ENCODE assay signal across 16 cellular contexts in genomic region chr17:39757176-39757662, GRCh38. TPM values are rescaled to one million over a fixed set of nuclear protein-coding genes. Genes with fewer than 3 reads are reported as not detected.
DNase-seq lines count a peak whose midpoint lies in the region; ATAC-seq and TF ChIP-seq lines count a peak whose summit lies in the region.
"Had no signal": no experiment of that assay in that cellular context is flagged by ENCODE, and none has a peak within 500 bp of the region (broad histone marks: within the 10 kb centered on the region; RNA-seq: fewer than 3 reads in every experiment).

No MANE protein-coding gene starts in this region.

- peaks cover 11% of the 10 kb centered on the region for H3K36me3 ChIP-seq in CD4-positive, CD25-positive, alpha-beta regulatory T cell (ENCODE audit: control insufficient read depth, insufficient read depth, low read length)
- H3K36me3 ChIP-seq: WERI-Rb-1 had no signal

- peak overlapping the region; percentile 93 to 98 (median 96) for H3K27ac Mint-ChIP-seq in CD4-positive, CD25-positive, alpha-beta regulatory T cell
- peak overlapping the region; percentile 88 for H3K27ac Mint-ChIP-seq in activated CD8-positive, alpha-beta T cell treated with anti-CD3 and anti-CD28 coated beads for 36 hours
- H3K27ac Mint-ChIP-seq in naive B cell: peak overlapping the region; percentile 99 to 100 (median 100)

- peaks cover 51% of the 10 kb centered on the region for H3K4me1 ChIP-seq in CD4-positive, CD25-positive, alpha-beta regulatory T cell (ENCODE audit: control insufficient read depth, insufficient read depth, low read length, poor library complexity, severe bottlenecking)

- peak overlapping the region; percentile 97 for H3K27ac ChIP-seq in CD4-positive, CD25-positive, alpha-beta regulatory T cell (ENCODE audit: insufficient read depth, low read length, poor library complexity, severe bottlenecking)
- H3K27ac ChIP-seq: testis, WERI-Rb-1 had no signal

- no peak for TF ChIP-seq CTCF in GM12865 (IDR thresholded peaks at IDR 0.05; ENCODE audit: insufficient read depth, low read depth, low read length, missing control alignments)
- TF ChIP-seq CTCF in activated CD8-positive, alpha-beta T cell treated with anti-CD3 and anti-CD28 coated beads for 36 hours (IDR thresholded peaks at IDR 0.05): no peak

- DNase-seq in CD4-positive, CD25-positive, alpha-beta regulatory T cell: no peak
- DNase-seq in GM12865 (ENCODE audit: low read depth) (peak; percentile 49), naive B cell (no peak), AML-193 (lab: John Stamatoyannopoulos, UW) (no peak), D341Med (ENCODE audit: low spot score) (no peak), NCI-H2171 treated with DMSO at 0.1 percent for 48 hours (lab: John Stamatoyannopoulos, UW) (no peak)
- DNase-seq in activated CD8-positive, alpha-beta T cell treated with anti-CD3 and anti-CD28 coated beads for 36 hours: peak; percentile 3
- DNase-seq: erythroblast, NCI-H187 treated with DMSO at 0.1 percent for 48 hours, NCI-H524, testis, WERI-Rb-1 had no signal

- H3K9me3 Mint-ChIP-seq in CD4-positive, CD25-positive, alpha-beta regulatory T cell: no peaks in the 10 kb centered on the region
- no peaks in the 10 kb centered on the region for H3K9me3 Mint-ChIP-seq in activated CD8-positive, alpha-beta T cell treated with anti-CD3 and anti-CD28 coated beads for 36 hours
- no peaks in the 10 kb centered on the region for H3K9me3 Mint-ChIP-seq in naive B cell

- peaks cover 5 to 68% (median 46%) of the 10 kb centered on the region in 4 donors for H3K4me1 Mint-ChIP-seq in CD4-positive, CD25-positive, alpha-beta regulatory T cell
- H3K4me1 Mint-ChIP-seq in activated CD8-positive, alpha-beta T cell treated with anti-CD3 and anti-CD28 coated beads for 36 hours (ENCODE audit: low read depth): peaks cover 79% of the 10 kb centered on the region
- H3K4me1 Mint-ChIP-seq in naive B cell: peaks cover 57 to 84% (median 66%) of the 10 kb centered on the region in 3 donors

- H3K4me3 Mint-ChIP-seq in CD4-positive, CD25-positive, alpha-beta regulatory T cell: peak overlapping the region; percentile 1 to 91 (median 51)
- no peak overlapping the region for H3K4me3 Mint-ChIP-seq in activated CD8-positive, alpha-beta T cell treated with anti-CD3 and anti-CD28 coated beads for 36 hours
- H3K4me3 Mint-ChIP-seq in naive B cell: peak overlapping the region; percentile 36 to 94 (median 89)

- H3K27me3 Mint-ChIP-seq in CD4-positive, CD25-positive, alpha-beta regulatory T cell: no peaks in the 10 kb centered on the region
- no peaks in the 10 kb centered on the region for H3K27me3 Mint-ChIP-seq in activated CD8-positive, alpha-beta T cell treated with anti-CD3 and anti-CD28 coated beads for 36 hours
- H3K27me3 Mint-ChIP-seq in naive B cell: no peaks in the 10 kb centered on the region

- H3K4me3 ChIP-seq in CD4-positive, CD25-positive, alpha-beta regulatory T cell (ENCODE audit: low read depth, low read length): no peak overlapping the region
- H3K4me3 ChIP-seq in GM12865 (ENCODE audit: low read depth, low read length): no peak overlapping the region
- H3K4me3 ChIP-seq: lung, testis had no signal

- intact Hi-C loops in activated CD8-positive, alpha-beta T cell treated with anti-CD3 and anti-CD28 coated beads for 36 hours (cut with micrococcal nuclease): loop anchor here (5.0 kb wide), 2 partner anchors 35 to 170 kb away; partner anchors contain the start of genes LRRC3C and ORMDL3

- no peaks in the 10 kb centered on the region for H3K27me3 ChIP-seq in CD4-positive, CD25-positive, alpha-beta regulatory T cell (ENCODE audit: control insufficient read depth, insufficient read depth, low read length)
- H3K27me3 ChIP-seq: testis had no signal

- peaks cover 3% of the 10 kb centered on the region for H3K36me3 Mint-ChIP-seq in CD4-positive, CD25-positive, alpha-beta regulatory T cell
- peaks cover 27% of the 10 kb centered on the region for H3K36me3 Mint-ChIP-seq in activated CD8-positive, alpha-beta T cell treated with anti-CD3 and anti-CD28 coated beads for 36 hours (ENCODE audit: low read depth)
- no peaks in the 10 kb centered on the region for H3K36me3 Mint-ChIP-seq in naive B cell

- POLR2A ChIA-PET in activated CD8-positive, alpha-beta T cell treated with anti-CD3 and anti-CD28 coated beads for 36 hours (lab: Charles Lee): interaction anchor here (1.6 to 5.3 kb wide), 8 partner anchors 13 to 105 kb away, joined by 4 to 43 read pairs (median 21); partner anchors contain the start of gene IKZF3

- no peaks in the 10 kb centered on the region for H3K9me3 ChIP-seq in CD4-positive, CD25-positive, alpha-beta regulatory T cell (ENCODE audit: control insufficient read depth in 2 of 2, low read length in 2 of 2)
- H3K9me3 ChIP-seq: testis had no signal

- no peak for ATAC-seq in CD4-positive, CD25-positive, alpha-beta regulatory T cell (ENCODE audit: low read depth in 2 of 2)
- no peak for ATAC-seq in activated CD8-positive, alpha-beta T cell treated with anti-CD3 and anti-CD28 coated beads for 36 hours
- ATAC-seq in naive B cell (ENCODE audit: low read depth in 2 of 2): no peak
- ATAC-seq: SK-N-SH treated with all-trans-retinoic acid at 6 μM for 48 hours had no signal

- CTCF ChIA-PET in activated CD8-positive, alpha-beta T cell treated with anti-CD3 and anti-CD28 coated beads for 36 hours (lab: Charles Lee): interaction anchor here (1.0 to 5.0 kb wide), 4 partner anchors 29 to 136 kb away, joined by 3 to 75 read pairs (median 9); partner anchors contain the start of gene IKZF3

RNA-seq across cellular contexts. Expression of gene GRB7, which starts 19.5 kb away (rescaled TPM):
- not detected for total RNA-seq in CD4-positive, CD25-positive, alpha-beta regulatory T cell
- not detected for polyA plus RNA-seq in CD4-positive, CD25-positive, alpha-beta regulatory T cell
- total RNA-seq in activated CD8-positive, alpha-beta T cell treated with anti-CD3 and anti-CD28 coated beads for 36 hours: 1 to 10 TPM in 1 of 2 experiments, not detected in 1; 1.2 TPM
- polyA plus RNA-seq in naive B cell (ENCODE audit: low read depth in 6 of 6): under 1 TPM in 3 of 6 donors, not detected in 3; 0.23 to 0.65 (median 0.29) TPM
- total RNA-seq: M059J had no signal
- polyA plus RNA-seq: neural cell had no signal

RNA-seq across cellular contexts. Expression of gene MIEN1, which starts 26.9 kb away (rescaled TPM):
- 44.1 TPM for total RNA-seq in CD4-positive, CD25-positive, alpha-beta regulatory T cell
- 100 to 1,000 TPM in 3 of 4 donors, 10 to 100 TPM in 1; 93.5 to 158 (median 127) TPM for polyA plus RNA-seq in CD4-positive, CD25-positive, alpha-beta regulatory T cell
- total RNA-seq in activated CD8-positive, alpha-beta T cell treated with anti-CD3 and anti-CD28 coated beads for 36 hours: 10 to 100 TPM; 32.5 to 34.0 TPM
- 100 to 1,000 TPM in 5 of 6 donors, 10 to 100 TPM in 1; 99.3 to 135 (median 123) TPM for polyA plus RNA-seq in naive B cell (ENCODE audit: low read depth in 6 of 6)

RNA-seq across cellular contexts. Expression of gene ERBB2, which starts 57.4 kb away (rescaled TPM):
- total RNA-seq in CD4-positive, CD25-positive, alpha-beta regulatory T cell: 5.5 TPM
- under 1 TPM; 0.36 to 0.80 (median 0.57) TPM for polyA plus RNA-seq in CD4-positive, CD25-positive, alpha-beta regulatory T cell
- total RNA-seq in activated CD8-positive, alpha-beta T cell treated with anti-CD3 and anti-CD28 coated beads for 36 hours: 1 to 10 TPM; 5.2 TPM
- polyA plus RNA-seq in naive B cell (ENCODE audit: low read depth in 6 of 6): 1 to 10 TPM in 3 of 6 donors, under 1 TPM in 3; 0.20 to 3.0 (median 1.1) TPM

Comparison
In these comparisons a context has a peak if more than half of its experiments do, and no peak if none do; other contexts are left out.
1. DNase-seq: peak in GM12865 (single experiment) and activated CD8-positive, alpha-beta T cell treated with anti-CD3 and anti-CD28 coated beads for 36 hours (single experiment); none in CD4-positive, CD25-positive, alpha-beta regulatory T cell (0 of 3), naive B cell (single experiment), AML-193 (0 of 2), D341Med (single experiment) and NCI-H2171 treated with DMSO at 0.1 percent for 48 hours (single experiment).
2. Peak in every context shown above with its lines, with median percentiles within 50 percentile points of each other: H3K27ac Mint-ChIP-seq.